15 cellular contexts compared by ENCODE assay signal in the genomic region with DNA sequence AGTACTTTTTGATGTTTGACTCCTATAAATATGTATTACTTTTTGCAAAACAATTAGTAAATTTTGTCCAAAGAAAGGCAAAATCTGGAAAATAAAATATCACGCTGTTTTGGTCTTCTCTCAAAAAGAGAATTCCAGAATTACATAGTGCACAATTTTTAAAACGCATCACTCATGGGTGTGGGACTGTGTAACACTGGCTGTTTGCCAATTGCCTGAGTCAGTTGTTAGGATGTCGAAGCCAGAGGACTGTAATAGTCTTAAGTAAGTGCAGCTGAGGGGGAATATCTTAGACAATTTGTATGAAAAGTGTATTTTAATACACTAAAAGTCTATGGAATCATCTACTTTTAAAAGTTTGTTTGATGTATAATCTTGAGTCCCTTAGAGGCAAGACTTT. TPM values are rescaled to one million over a fixed set of nuclear protein-coding genes. Genes with fewer than 3 reads are reported as not detected.
DNase-seq lines count a peak whose midpoint lies in the region.
"Had no signal": no experiment of that assay in that cellular context is flagged by ENCODE, and none has a peak within 500 bp of the region (broad histone marks: within the 10 kb centered on the region; RNA-seq: fewer than 3 reads in every experiment).

No MANE protein-coding gene starts in this region.

- H2AFZ ChIP-seq in GM23248, result no peak overlapping the region
- H2AFZ ChIP-seq: PC-9 had no signal

- no peaks in the 10 kb centered on the region for H3K79me2 ChIP-seq in GM23248 (ENCODE audit: insufficient read depth)

- H3K27ac ChIP-seq in GM23248, result no peak overlapping the region
- H3K27ac ChIP-seq: colonic mucosa, gastrocnemius medialis, PC-9, spleen had no signal

- H3F3A ChIP-seq in GM23248 (ENCODE audit: insufficient read depth), result no peaks in the 10 kb centered on the region

- in situ Hi-C loops in GM23248 (cut with MboI), result loop anchor here (25.0 kb wide), 1 partner anchor 366 kb away; no protein-coding TSS in a partner anchor

- H3K4me3 ChIP-seq in GM23248, result no peak overlapping the region
- H3K4me3 ChIP-seq: colonic mucosa, gastrocnemius medialis, PC-9, spleen had no signal

- DNase-seq in GM23248 (peak; percentile 92), NCI-H226 (peak; percentile 70), dermis blood vessel endothelial cell (peak; percentile 2), myocyte (ENCODE audit: low read depth) (peak; percentile 18), COLO668 (lab: John Stamatoyannopoulos, UW; ENCODE audit: unreplicated experiment) (no peak), hepatic stellate cell (ENCODE audit: low spot score) (no peak), pons (ENCODE audit: low spot score) (no peak)
- DNase-seq: CD4-positive, alpha-beta memory T cell; colonic mucosa; gastrocnemius medialis; GF-D8; kidney; spleen; T-cell had no signal

- no peak overlapping the region for H3K4me2 ChIP-seq in GM23248 (ENCODE audit: unreplicated experiment)
- H3K4me2 ChIP-seq: PC-9 had no signal

- WGBS in GM23248 (ENCODE audit: low coverage in 1 of 2, low lambda C conversion rate in 2 of 2, missing lambda C conversion rate in 2 of 2), 2 experiments, result 3 to 4% methylated on average over 3 of the region's 3 CpGs

- H3K9me3 ChIP-seq in GM23248 (ENCODE audit: low read depth), result no peaks in the 10 kb centered on the region
- H3K9me3 ChIP-seq: colonic mucosa, gastrocnemius medialis, spleen had no signal

- H3K4me1 ChIP-seq in GM23248 (ENCODE audit: insufficient read depth), result 0 out of 2 replicates have a peak, but pooled peaks cover 7% of the 10 kb centered on the region
- H3K4me1 ChIP-seq: colonic mucosa, gastrocnemius medialis, spleen had no signal

- no peaks in the 10 kb centered on the region for H3K27me3 ChIP-seq in GM23248 (replicated peaks; ENCODE audit: insufficient read depth)
- H3K27me3 ChIP-seq: colonic mucosa, gastrocnemius medialis had no signal

- no peaks in the 10 kb centered on the region for H4K20me1 ChIP-seq in GM23248 (ENCODE audit: insufficient read depth)

- H3K9ac ChIP-seq in GM23248, result no peak overlapping the region

- H3K9me2 ChIP-seq in GM23248 (ENCODE audit: insufficient read depth), result no peaks in the 10 kb centered on the region

- H3K36me3 ChIP-seq in GM23248 (ENCODE audit: low read depth), result no peaks in the 10 kb centered on the region
- H3K36me3 ChIP-seq: colonic mucosa, gastrocnemius medialis, spleen had no signal

RNA-seq across cellular contexts. Expression of a gene that starts 24.1 kb away (rescaled TPM):
- 42.2 and 47.8 TPM in 2 replicates for total RNA-seq in GM23248 (2014; rRNA removed; shearing (Covaris generic))
- polyA plus RNA-seq in GM23248 (2016; fragmentation: Nextera tagmentation; extraction: Ambion mirVana), result 18.9 and 24.4 TPM in 2 replicates
- total RNA-seq in dermis blood vessel endothelial cell (10.6 and 21.1 TPM in 2 replicates), myocyte (10.1 and 12.9 TPM in 2 replicates)
- polyA plus RNA-seq in myocyte (2012), result 11.3 TPM

Comparison
In these comparisons a context has a peak if more than half of its experiments do, and no peak if none do; other contexts are left out.
1. DNase-seq: peak in GM23248 (single experiment), NCI-H226 (single experiment), dermis blood vessel endothelial cell (single experiment) and myocyte (single experiment); none in COLO668 (single experiment), hepatic stellate cell (single experiment) and pons (single experiment).